In genomic region chr9:95515272-95516113, GRCh38 we compare ENCODE assay signal across 8 cellular contexts. TPM values are rescaled to one million over a fixed set of nuclear protein-coding genes. Genes with fewer than 3 reads are reported as not detected.
A peak's percentile ranks its signal among the peaks of the same experiment; 100 is the strongest.
DNase-seq lines count a peak whose midpoint lies in the region; ATAC-seq and TF ChIP-seq lines count a peak whose summit lies in the region.

No MANE protein-coding gene starts in this region.

- H3K27ac Mint-ChIP-seq in endodermal cell (no peak overlapping the region), neural crest cell (ENCODE audit: unreplicated experiment) (no peak overlapping the region)

- H3K27ac ChIP-seq in endodermal cell (ENCODE audit: low read depth, low read length): no peak overlapping the region

- no peaks in the 10 kb centered on the region for H3K9me3 Mint-ChIP-seq in endodermal cell
- no peaks in the 10 kb centered on the region for H3K9me3 Mint-ChIP-seq in neural crest cell

- H3K9ac ChIP-seq in endodermal cell (ENCODE audit: extremely low read depth, low read length, poor library complexity, severe bottlenecking): no peak overlapping the region

- H3K27me3 ChIP-seq in HAP-1 (ENCODE audit: low read depth) (no peaks in the 10 kb centered on the region), endodermal cell (ENCODE audit: control insufficient read depth, insufficient read depth, low read length, poor library complexity, severe bottlenecking) (peaks cover 70% of the 10 kb centered on the region)

- peaks cover 86% of the 10 kb centered on the region for H3K27me3 Mint-ChIP-seq in endodermal cell (ENCODE audit: insufficient read depth)
- peaks cover 37% of the 10 kb centered on the region for H3K27me3 Mint-ChIP-seq in neural crest cell (ENCODE audit: low read depth)

- H3K9me3 ChIP-seq in HAP-1: no peaks in the 10 kb centered on the region
- peaks cover 10% of the 10 kb centered on the region for H3K9me3 ChIP-seq in endodermal cell (ENCODE audit: control insufficient read depth, low read length)

- TF ChIP-seq CTCF in WI38 (IDR thresholded peaks at IDR 0.05; ENCODE audit: low read depth, low read length): no peak
- no peak for TF ChIP-seq CTCF in endodermal cell (conservative IDR thresholded peaks at IDR 0.05)
- no peak for TF ChIP-seq CTCF in neural crest cell (conservative IDR thresholded peaks at IDR 0.05)

- in situ Hi-C loops in HAP-1 (cut with MboI; ENCODE audit: low sequenced_read_pairs): no loop called here

- H3K4me3 Mint-ChIP-seq in endodermal cell (peak overlapping the region; percentile 73), neural crest cell (peak overlapping the region; percentile 99)

- H3K36me3 ChIP-seq in HAP-1 (replicated peaks) (no peaks in the 10 kb centered on the region; the same call in 1 of the 2 replicates), endodermal cell (ENCODE audit: control insufficient read depth, insufficient read depth, low read length) (no peaks in the 10 kb centered on the region)

- no peaks in the 10 kb centered on the region for H3K36me3 Mint-ChIP-seq in endodermal cell (ENCODE audit: low read depth)
- no peaks in the 10 kb centered on the region for H3K36me3 Mint-ChIP-seq in neural crest cell (ENCODE audit: low read depth)

- no peak for ATAC-seq in HG03097 (IDR thresholded peaks at IDR 0.05; ENCODE audit: low FRiP score, unreplicated experiment)

- H3K4me3 ChIP-seq in HAP-1 (peak overlapping the region; percentile 24), WI38 (ENCODE audit: low read depth, low read length) (peak overlapping the region; percentile 60), endodermal cell (ENCODE audit: low read length) (peak overlapping the region; percentile 75)

- H3K4me1 ChIP-seq in HAP-1: peaks cover 40% of the 10 kb centered on the region
- no peaks in the 10 kb centered on the region for H3K4me1 ChIP-seq in endodermal cell (ENCODE audit: control insufficient read depth, insufficient read depth, low read length)

- WGBS in endodermal cell (ENCODE audit: insufficient coverage in 1 of 2, insufficient read length in 1 of 2), 2 experiments: 6 to 18% methylated on average over 11 to 47 of the region's 48 CpGs

- peak; percentile 42 for DNase-seq in 8988T
- peak; percentile 28 to 71 for DNase-seq in HAP-1 (ENCODE audit: low spot score in 2 of 2)
- peak; percentile 80 for DNase-seq in endodermal cell
- peak; percentile 59 for DNase-seq in neural crest cell (ENCODE audit: low read depth, low spot score)
- no peak for DNase-seq in ureter (ENCODE audit: low spot score)
- no peak for DNase-seq in SIG-M5 (lab: John Stamatoyannopoulos, UW)

- H3K4me1 Mint-ChIP-seq in endodermal cell (peaks cover 30% of the 10 kb centered on the region), neural crest cell (peaks cover 56% of the 10 kb centered on the region)

RNA-seq across cellular contexts. Expression of gene PTCH1, which starts 1.3 kb away (rescaled TPM):
- total RNA-seq in endodermal cell (10 to 100 TPM; 26.0 to 32.9 TPM), neural crest cell (70.8 and 75.6 TPM in 2 replicates), ureter (81.0 TPM)
- 21.0 TPM for polyA plus RNA-seq in endodermal cell (2013, experiment 1 of 2)
- polyA plus RNA-seq in endodermal cell (2013, experiment 2 of 2): 18.5 TPM

Comparison
In these comparisons a context has a peak if more than half of its experiments do, and no peak if none do; other contexts are left out.
1. DNase-seq: peak in 8988T (single experiment), HAP-1 (2 of 2), endodermal cell (single experiment) and neural crest cell (single experiment); none in ureter (single experiment) and SIG-M5 (single experiment).
2. H3K4me3 ChIP-seq: peak in every context shown above with its lines; median percentile 75 in endodermal cell; 60 in WI38; 24 in HAP-1.